In the genomic region with DNA sequence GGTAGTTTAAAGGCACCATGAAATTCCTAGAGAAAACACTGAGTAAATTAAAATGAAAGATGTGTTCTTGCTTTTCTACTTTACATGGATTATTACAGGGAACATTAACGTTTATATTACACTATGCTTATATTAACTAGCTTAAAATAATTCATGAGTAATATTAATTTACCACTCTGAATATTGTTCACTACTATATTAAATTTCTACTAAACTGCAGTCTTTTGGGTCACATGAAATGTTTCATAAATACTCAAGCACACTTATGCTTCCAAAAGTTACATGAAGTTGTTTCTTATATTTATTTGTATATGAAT, we compare ENCODE assay signal across 1 cellular context.
TF ChIP-seq lines count a peak whose summit lies in the region.

No MANE protein-coding gene starts in this region.

TF ChIP-seq in K562, 482 proteins besides CTCF, POLR2A, EP300 and RAD21 (continued from another document):
- TF ChIP-seq, protein P1, sequence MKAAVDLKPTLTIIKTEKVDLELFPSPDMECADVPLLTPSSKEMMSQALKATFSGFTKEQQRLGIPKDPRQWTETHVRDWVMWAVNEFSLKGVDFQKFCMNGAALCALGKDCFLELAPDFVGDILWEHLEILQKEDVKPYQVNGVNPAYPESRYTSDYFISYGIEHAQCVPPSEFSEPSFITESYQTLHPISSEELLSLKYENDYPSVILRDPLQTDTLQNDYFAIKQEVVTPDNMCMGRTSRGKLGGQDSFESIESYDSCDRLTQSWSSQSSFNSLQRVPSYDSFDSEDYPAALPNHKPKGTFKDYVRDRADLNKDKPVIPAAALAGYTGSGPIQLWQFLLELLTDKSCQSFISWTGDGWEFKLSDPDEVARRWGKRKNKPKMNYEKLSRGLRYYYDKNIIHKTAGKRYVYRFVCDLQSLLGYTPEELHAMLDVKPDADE (conservative IDR thresholded peaks at IDR 0.05; ENCODE audit: control insufficient read depth, low read depth, low read length) = no peak
- no peak for TF ChIP-seq TCFL5 (CRISPR knock-in tag; conservative IDR thresholded peaks at IDR 0.05)
- TF ChIP-seq ZNF778 (CRISPR knock-in tag; IDR thresholded peaks at IDR 0.05) = no peak
- no peak for TF ChIP-seq RUNX1 (IDR thresholded peaks at IDR 0.05; ENCODE audit: low read depth)
- TF ChIP-seq ZNF507 (tag; conservative IDR thresholded peaks at IDR 0.05) = no peak
- TF ChIP-seq ELF1 (tag; IDR thresholded peaks at IDR 0.05) = peak; percentile 54; the same call in 1 of the 2 replicates
- TF ChIP-seq, protein P2, sequence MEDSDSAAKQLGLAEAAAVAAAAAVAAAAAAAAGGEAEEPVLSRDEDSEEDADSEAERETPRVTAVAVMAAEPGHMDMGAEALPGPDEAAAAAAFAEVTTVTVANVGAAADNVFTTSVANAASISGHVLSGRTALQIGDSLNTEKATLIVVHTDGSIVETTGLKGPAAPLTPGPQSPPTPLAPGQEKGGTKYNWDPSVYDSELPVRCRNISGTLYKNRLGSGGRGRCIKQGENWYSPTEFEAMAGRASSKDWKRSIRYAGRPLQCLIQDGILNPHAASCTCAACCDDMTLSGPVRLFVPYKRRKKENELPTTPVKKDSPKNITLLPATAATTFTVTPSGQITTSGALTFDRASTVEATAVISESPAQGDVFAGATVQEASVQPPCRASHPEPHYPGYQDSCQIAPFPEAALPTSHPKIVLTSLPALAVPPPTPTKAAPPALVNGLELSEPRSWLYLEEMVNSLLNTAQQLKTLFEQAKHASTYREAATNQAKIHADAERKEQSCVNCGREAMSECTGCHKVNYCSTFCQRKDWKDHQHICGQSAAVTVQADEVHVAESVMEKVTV (CRISPR knock-in tag; IDR thresholded peaks at IDR 0.05) = no peak
- no peak for TF ChIP-seq ZFP1 (CRISPR knock-in tag; IDR thresholded peaks at IDR 0.05)
- no peak for TF ChIP-seq HEY1 (CRISPR knock-in tag; IDR thresholded peaks at IDR 0.05; ENCODE audit: borderline replicate concordance)
- TF ChIP-seq SMARCC2 (IDR thresholded peaks at IDR 0.05; ENCODE audit: low read depth) = peak; percentile 8; the same call in 1 of the 2 replicates
- no peak for TF ChIP-seq POLR3A (IDR thresholded peaks at IDR 0.05; ENCODE audit: borderline replicate concordance, extremely low read depth, insufficient read depth, insufficient read length)
- TF ChIP-seq, protein P3, sequence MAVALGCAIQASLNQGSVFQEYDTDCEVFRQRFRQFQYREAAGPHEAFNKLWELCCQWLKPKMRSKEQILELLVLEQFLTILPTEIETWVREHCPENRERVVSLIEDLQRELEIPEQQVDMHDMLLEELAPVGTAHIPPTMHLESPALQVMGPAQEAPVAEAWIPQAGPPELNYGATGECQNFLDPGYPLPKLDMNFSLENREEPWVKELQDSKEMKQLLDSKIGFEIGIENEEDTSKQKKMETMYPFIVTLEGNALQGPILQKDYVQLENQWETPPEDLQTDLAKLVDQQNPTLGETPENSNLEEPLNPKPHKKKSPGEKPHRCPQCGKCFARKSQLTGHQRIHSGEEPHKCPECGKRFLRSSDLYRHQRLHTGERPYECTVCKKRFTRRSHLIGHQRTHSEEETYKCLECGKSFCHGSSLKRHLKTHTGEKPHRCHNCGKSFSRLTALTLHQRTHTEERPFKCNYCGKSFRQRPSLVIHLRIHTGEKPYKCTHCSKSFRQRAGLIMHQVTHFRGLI (CRISPR knock-in tag; IDR thresholded peaks at IDR 0.05) = no peak
- TF ChIP-seq, protein P4, sequence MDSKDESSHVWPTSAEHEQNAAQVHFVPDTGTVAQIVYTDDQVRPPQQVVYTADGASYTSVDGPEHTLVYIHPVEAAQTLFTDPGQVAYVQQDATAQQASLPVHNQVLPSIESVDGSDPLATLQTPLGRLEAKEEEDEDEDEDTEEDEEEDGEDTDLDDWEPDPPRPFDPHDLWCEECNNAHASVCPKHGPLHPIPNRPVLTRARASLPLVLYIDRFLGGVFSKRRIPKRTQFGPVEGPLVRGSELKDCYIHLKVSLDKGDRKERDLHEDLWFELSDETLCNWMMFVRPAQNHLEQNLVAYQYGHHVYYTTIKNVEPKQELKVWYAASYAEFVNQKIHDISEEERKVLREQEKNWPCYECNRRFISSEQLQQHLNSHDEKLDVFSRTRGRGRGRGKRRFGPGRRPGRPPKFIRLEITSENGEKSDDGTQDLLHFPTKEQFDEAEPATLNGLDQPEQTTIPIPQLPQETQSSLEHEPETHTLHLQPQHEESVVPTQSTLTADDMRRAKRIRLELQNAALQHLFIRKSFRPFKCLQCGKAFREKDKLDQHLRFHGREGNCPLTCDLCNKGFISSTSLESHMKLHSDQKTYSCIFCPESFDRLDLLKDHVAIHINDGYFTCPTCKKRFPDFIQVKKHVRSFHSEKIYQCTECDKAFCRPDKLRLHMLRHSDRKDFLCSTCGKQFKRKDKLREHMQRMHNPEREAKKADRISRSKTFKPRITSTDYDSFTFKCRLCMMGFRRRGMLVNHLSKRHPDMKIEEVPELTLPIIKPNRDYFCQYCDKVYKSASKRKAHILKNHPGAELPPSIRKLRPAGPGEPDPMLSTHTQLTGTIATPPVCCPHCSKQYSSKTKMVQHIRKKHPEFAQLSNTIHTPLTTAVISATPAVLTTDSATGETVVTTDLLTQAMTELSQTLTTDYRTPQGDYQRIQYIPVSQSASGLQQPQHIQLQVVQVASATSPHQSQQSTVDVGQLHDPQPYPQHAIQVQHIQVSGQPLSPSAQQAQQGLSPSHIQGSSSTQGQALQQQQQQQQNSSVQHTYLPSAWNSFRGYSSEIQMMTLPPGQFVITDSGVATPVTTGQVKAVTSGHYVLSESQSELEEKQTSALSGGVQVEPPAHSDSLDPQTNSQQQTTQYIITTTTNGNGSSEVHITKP (IDR thresholded peaks at IDR 0.05; ENCODE audit: partially characterized antibody) = no peak
- no peak for TF ChIP-seq MCM7 (IDR thresholded peaks at IDR 0.05)
